ENCODE assay signal across 8 cellular contexts in genomic region chr3:42013652-42014442, GRCh38. TPM values are rescaled to one million over a fixed set of nuclear protein-coding genes. Genes with fewer than 3 reads are reported as not detected.
DNase-seq lines count a peak whose midpoint lies in the region; ATAC-seq and TF ChIP-seq lines count a peak whose summit lies in the region.

No MANE protein-coding gene starts in this region.

- peak overlapping the region; percentile 80 for H3K4me3 ChIP-seq in CD4-positive, CD25-positive, alpha-beta regulatory T cell (ENCODE audit: low read depth, low read length)
- H3K4me3 ChIP-seq in Karpas-422 (ENCODE audit: low read length) (peak overlapping the region; percentile 71), foreskin fibroblast (ENCODE audit: low read depth in 1 of 2, low read length in 2 of 2) (peak overlapping the region; percentile 69 to 90)

- H3K9ac ChIP-seq in Karpas-422 (ENCODE audit: low read length) = peak overlapping the region; percentile 76

- peak; percentile 16 to 53 (median 28) for DNase-seq in CD4-positive, CD25-positive, alpha-beta regulatory T cell
- DNase-seq in Karpas-422 (peak; percentile 78), foreskin fibroblast (peak in 1 of 2 donors; percentile 50), osteocyte (ENCODE audit: extremely low spot score, unreplicated experiment) (peak; percentile 84), NCI-H226 (no peak)
- peak; percentile 31 for DNase-seq in activated T-cell treated with anti-CD3 and anti-CD28 coated beads, Interleukin-2, amount 50 U/mL, for 4 hours

- H3K27ac Mint-ChIP-seq in CD4-positive, CD25-positive, alpha-beta regulatory T cell = peak overlapping the region; percentile 85 to 92 (median 89)
- H3K27ac Mint-ChIP-seq in osteocyte (ENCODE audit: unreplicated experiment) = peak overlapping the region; percentile 75

- H2AFZ ChIP-seq in Karpas-422 (ENCODE audit: low read length) = no peak overlapping the region

- no peaks in the 10 kb centered on the region for H3K27me3 ChIP-seq in CD4-positive, CD25-positive, alpha-beta regulatory T cell (ENCODE audit: control insufficient read depth, insufficient read depth, low read length)
- H3K27me3 ChIP-seq in Karpas-422 (ENCODE audit: low read length) = no peaks in the 10 kb centered on the region

- H3K4me1 Mint-ChIP-seq in CD4-positive, CD25-positive, alpha-beta regulatory T cell = peaks cover 11 to 43% (median 33%) of the 10 kb centered on the region in 4 donors
- peaks cover 45% of the 10 kb centered on the region for H3K4me1 Mint-ChIP-seq in activated T-cell treated with anti-CD3 and anti-CD28 coated beads, Interleukin-2, amount 50 U/mL, for 4 hours (ENCODE audit: low read depth)
- H3K4me1 Mint-ChIP-seq in osteocyte (ENCODE audit: unreplicated experiment) = peaks cover 31% of the 10 kb centered on the region

- peaks cover 38% of the 10 kb centered on the region for H4K20me1 ChIP-seq in Karpas-422 (ENCODE audit: insufficient read depth, low read depth, low read length)

- H3K36me3 ChIP-seq in CD4-positive, CD25-positive, alpha-beta regulatory T cell (ENCODE audit: control insufficient read depth, insufficient read depth, low read length) = no peaks in the 10 kb centered on the region
- H3K36me3 ChIP-seq in Karpas-422 (ENCODE audit: insufficient read depth, low read length) = no peaks in the 10 kb centered on the region

- ATAC-seq in CD4-positive, CD25-positive, alpha-beta regulatory T cell (ENCODE audit: low read depth in 2 of 2) = peak in 1 of 2 donors; percentile 4
- ATAC-seq in GM21381 (IDR thresholded peaks at IDR 0.05; ENCODE audit: unreplicated experiment) (peak; percentile 10), HG03571 (IDR thresholded peaks at IDR 0.05; ENCODE audit: unreplicated experiment) (no peak)
- ATAC-seq in activated T-cell treated with anti-CD3 and anti-CD28 coated beads, Interleukin-2, amount 50 U/mL, for 4 hours = peak; percentile 33 to 42

- H3K4me2 ChIP-seq in Karpas-422 (ENCODE audit: low read depth, low read length, poor library complexity, severe bottlenecking) = peak overlapping the region; percentile 89

- H3K9me3 Mint-ChIP-seq in CD4-positive, CD25-positive, alpha-beta regulatory T cell = peaks cover 0 to 2% (median 0%) of the 10 kb centered on the region in 7 donors
- no peaks in the 10 kb centered on the region for H3K9me3 Mint-ChIP-seq in activated T-cell treated with anti-CD3 and anti-CD28 coated beads, Interleukin-2, amount 50 U/mL, for 4 hours
- H3K9me3 Mint-ChIP-seq in osteocyte (ENCODE audit: unreplicated experiment) = no peaks in the 10 kb centered on the region

- no peaks in the 10 kb centered on the region for H3K36me3 Mint-ChIP-seq in CD4-positive, CD25-positive, alpha-beta regulatory T cell
- H3K36me3 Mint-ChIP-seq in activated T-cell treated with anti-CD3 and anti-CD28 coated beads, Interleukin-2, amount 50 U/mL, for 4 hours (ENCODE audit: insufficient read depth) = no peaks in the 10 kb centered on the region
- no peaks in the 10 kb centered on the region for H3K36me3 Mint-ChIP-seq in osteocyte (ENCODE audit: unreplicated experiment)

- peaks cover 26% of the 10 kb centered on the region for H3K4me1 ChIP-seq in CD4-positive, CD25-positive, alpha-beta regulatory T cell (ENCODE audit: control insufficient read depth, insufficient read depth, low read length, poor library complexity, severe bottlenecking)
- H3K4me1 ChIP-seq in Karpas-422 (ENCODE audit: low read length) = peaks cover 57% of the 10 kb centered on the region

- no peaks in the 10 kb centered on the region for H3K9me3 ChIP-seq in CD4-positive, CD25-positive, alpha-beta regulatory T cell (ENCODE audit: control insufficient read depth in 2 of 2, low read length in 2 of 2)
- H3K9me3 ChIP-seq in Karpas-422 (ENCODE audit: low read length) = no peaks in the 10 kb centered on the region

- H3K27ac ChIP-seq in CD4-positive, CD25-positive, alpha-beta regulatory T cell (ENCODE audit: insufficient read depth, low read length, poor library complexity, severe bottlenecking) = peak overlapping the region; percentile 23
- peak overlapping the region; percentile 85 for H3K27ac ChIP-seq in Karpas-422 (ENCODE audit: low read length)

- TF ChIP-seq CTCF in foreskin fibroblast (IDR thresholded peaks at IDR 0.05; ENCODE audit: low read depth, low read length) (no peak), osteocyte (IDR thresholded peaks at IDR 0.05) (no peak)

- no peaks in the 10 kb centered on the region for H3K9me2 ChIP-seq in Karpas-422 (replicated peaks; ENCODE audit: insufficient read depth, low read length)

- H3K27me3 Mint-ChIP-seq in CD4-positive, CD25-positive, alpha-beta regulatory T cell = no peaks in the 10 kb centered on the region
- no peaks in the 10 kb centered on the region for H3K27me3 Mint-ChIP-seq in activated T-cell treated with anti-CD3 and anti-CD28 coated beads, Interleukin-2, amount 50 U/mL, for 4 hours (ENCODE audit: low read depth)
- no peaks in the 10 kb centered on the region for H3K27me3 Mint-ChIP-seq in osteocyte (ENCODE audit: unreplicated experiment)

- peaks cover 51% of the 10 kb centered on the region for H3K79me2 ChIP-seq in Karpas-422 (ENCODE audit: low read length)

- peak overlapping the region; percentile 92 to 97 (median 95) for H3K4me3 Mint-ChIP-seq in CD4-positive, CD25-positive, alpha-beta regulatory T cell
- peak overlapping the region; percentile 83 for H3K4me3 Mint-ChIP-seq in activated T-cell treated with anti-CD3 and anti-CD28 coated beads, Interleukin-2, amount 50 U/mL, for 4 hours
- peak overlapping the region; percentile 83 for H3K4me3 Mint-ChIP-seq in osteocyte (ENCODE audit: unreplicated experiment)

RNA-seq across cellular contexts. Expression of gene ULK4, which starts 51.9 kb away (rescaled TPM):
- 27.2 TPM for total RNA-seq in CD4-positive, CD25-positive, alpha-beta regulatory T cell
- polyA plus RNA-seq in CD4-positive, CD25-positive, alpha-beta regulatory T cell = 10 to 100 TPM in 2 of 4 donors, 1 to 10 TPM in 2; 9.3 to 14.3 (median 10.3) TPM
- total RNA-seq in Karpas-422 (2014; rRNA removed; shearing (Covaris generic); ENCODE audit: low replicate concordance) = 8.8 and 24.7 TPM in 2 replicates
- total RNA-seq in activated T-cell treated with anti-CD3 and anti-CD28 coated beads, Interleukin-2, amount 50 U/mL, for 4 hours = 1 to 10 TPM; 7.3 to 8.8 (median 8.2) TPM
- 8.9 and 9.1 TPM in 2 replicates for total RNA-seq in osteocyte
